In genomic region chr5:174556756-174557155, GRCh38 we compare ENCODE assay signal across 24 cellular contexts.
"Had no signal": no experiment of that assay in that cellular context is flagged by ENCODE, and none has a peak within 500 bp of the region (broad histone marks: within the 10 kb centered on the region; RNA-seq: fewer than 3 reads in every experiment).

No MANE protein-coding gene starts in this region.

- ATAC-seq: mucosa of descending colon; naive thymus-derived CD4-positive, alpha-beta T cell; natural killer cell treated with Interleukin-12 subunit alpha and Interleukin-12 subunit beta and Interleukin-15 and Interleukin-18, amount 100 ng/mL, for 72 hours; right cardiac atrium; sciatic nerve; stimulated activated naive B cell treated with anti-CD40 and anti-IgM and Interleukin-4, amounts not matched to agents 10 μg/mL and 1 μg/mL and 100 μg/mL, for 72 hours; stimulated activated naive CD8-positive, alpha-beta T cell treated with anti-CD3 and anti-CD28 coated beads, Interleukin-15, Interleukin-2, amounts not matched to agents 100 U/mL and 50 U/mL, for 24 hours; upper lobe of right lung had no signal

- H3K9me3 ChIP-seq: left ventricle myocardium inferior, mucosa of descending colon, ovary, stomach, testis, thyroid gland, transverse colon, upper lobe of right lung had no signal

- DNase-seq: hypothalamus; immature natural killer cell; kidney; left ventricle myocardium inferior; midbrain; mucosa of descending colon; naive thymus-derived CD4-positive, alpha-beta T cell; ovary; right cardiac atrium; stimulated activated CD4-positive, alpha-beta T cell treated with anti-CD3 and anti-CD28 coated beads, Interleukin-12 subunit alpha, Interleukin-12 subunit beta, amount 100 ng/mL, for 4 hours; stimulated activated CD4-positive, alpha-beta T cell treated with anti-CD3 and anti-CD28 coated beads, Interleukin-15, amount 100 ng/mL, for 24 hours; stimulated activated CD4-positive, alpha-beta T cell treated with anti-CD3 and anti-CD28 coated beads, Interleukin-2, amount 100 ng/mL, for 24 hours; stimulated activated CD4-positive, alpha-beta T cell treated with anti-CD3 and anti-CD28 coated beads, Interleukin-4, amount 100 ng/mL, for 1 hour; stimulated activated naive B cell treated with anti-CD40 and anti-IgM and Interleukin-4, amounts not matched to agents 10 μg/mL and 1 μg/mL and 100 μg/mL, for 72 hours; stimulated activated naive CD8-positive, alpha-beta T cell treated with anti-CD3 and anti-CD28 coated beads, Interleukin-15, Interleukin-2, amounts not matched to agents 100 U/mL and 50 U/mL, for 24 hours; stomach; testis; thyroid gland; transverse colon; upper lobe of right lung had no signal

- H3K4me3 ChIP-seq: left ventricle myocardium inferior, lung, mucosa of descending colon, ovary, skin epidermis, stomach, testis, thyroid gland, transverse colon, upper lobe of right lung had no signal

- H3K27ac ChIP-seq: left ventricle myocardium inferior, ovary, skin epidermis, stomach, testis, thyroid gland, transverse colon, upper lobe of right lung had no signal

- H3K36me3 ChIP-seq: left ventricle myocardium inferior, ovary, stomach, thyroid gland, transverse colon, upper lobe of right lung had no signal

- H3K4me1 ChIP-seq: left ventricle myocardium inferior, stomach, testis, thyroid gland, transverse colon, upper lobe of right lung had no signal

- H3K27me3 ChIP-seq: ovary, testis, thyroid gland, upper lobe of right lung had no signal
